In the genomic region with DNA sequence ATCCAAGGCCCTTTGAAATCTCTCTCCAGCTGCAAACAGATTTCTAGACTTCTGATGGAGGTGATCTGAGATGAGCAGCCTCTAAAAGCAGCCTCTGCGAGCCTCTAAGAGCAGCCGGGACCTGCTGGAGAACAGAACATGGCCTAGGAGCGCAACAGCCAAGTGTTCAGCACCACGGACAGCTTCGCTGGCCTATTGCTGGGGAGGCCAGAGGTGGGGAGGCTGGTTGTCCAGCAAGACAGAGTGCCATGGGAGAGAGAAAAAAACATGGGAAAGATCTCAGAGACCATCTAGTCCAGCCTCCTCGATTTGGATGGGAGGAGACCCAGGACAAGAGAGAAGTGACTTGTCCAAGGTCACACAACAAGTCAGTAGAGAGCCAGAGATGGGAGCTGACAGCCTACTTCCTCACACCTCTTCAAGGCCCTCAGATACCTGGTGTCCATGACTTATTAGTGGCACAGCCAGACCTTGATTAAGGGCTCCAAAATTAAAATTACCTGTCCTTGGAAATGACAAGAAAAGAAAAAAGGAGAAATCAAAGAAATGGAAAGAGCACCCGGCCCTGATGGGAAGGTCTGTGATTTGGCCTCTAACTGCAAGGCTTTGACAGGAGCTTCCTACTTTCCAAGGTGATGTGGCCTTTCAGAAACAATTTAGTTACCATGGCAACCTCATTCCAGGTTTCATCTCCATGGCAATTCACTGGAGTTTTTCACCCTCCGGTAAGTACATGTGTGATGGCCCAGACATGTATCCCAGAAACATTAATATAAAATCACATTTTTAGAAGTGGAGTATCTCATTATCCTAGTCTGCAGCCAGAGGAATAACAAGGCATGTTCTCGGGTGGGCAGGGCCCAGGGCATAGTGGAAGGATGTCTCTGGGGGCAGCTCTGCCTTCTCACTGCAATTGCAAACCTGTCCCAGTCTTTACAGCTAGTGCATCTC, we compare ENCODE assay signal across 14 cellular contexts. TPM values are rescaled to one million over a fixed set of nuclear protein-coding genes. Genes with fewer than 3 reads are reported as not detected.
DNase-seq lines count a peak whose midpoint lies in the region; ATAC-seq and TF ChIP-seq lines count a peak whose summit lies in the region.
"Had no signal": no experiment of that assay in that cellular context is flagged by ENCODE, and none has a peak within 500 bp of the region (broad histone marks: within the 10 kb centered on the region; RNA-seq: fewer than 3 reads in every experiment).

No MANE protein-coding gene starts in this region.

- H2AFZ ChIP-seq in neural progenitor cell (replicated peaks) (no peak overlapping the region), PC-9 (no peak overlapping the region)

- ATAC-seq in activated CD4-positive, alpha-beta T cell treated with anti-CD3 and anti-CD28 coated beads for 36 hours = no peak
- ATAC-seq in HG03097 (IDR thresholded peaks at IDR 0.05; ENCODE audit: low FRiP score, unreplicated experiment) (no peak), HG03039 (IDR thresholded peaks at IDR 0.05; ENCODE audit: unreplicated experiment) (no peak)

- H3K4me3 Mint-ChIP-seq in activated CD4-positive, alpha-beta T cell treated with anti-CD3 and anti-CD28 coated beads for 36 hours = no peak overlapping the region
- H3K4me3 Mint-ChIP-seq in neural progenitor cell = no peak overlapping the region
- H3K4me3 Mint-ChIP-seq: neural crest cell had no signal

- H3K27me3 ChIP-seq in neural progenitor cell (peaks cover 23% of the 10 kb centered on the region), PC-9 (ENCODE audit: insufficient read depth, low read depth) (peaks cover 44% of the 10 kb centered on the region)
- H3K27me3 ChIP-seq: tibial artery had no signal

- no peaks in the 10 kb centered on the region for H3K9me3 Mint-ChIP-seq in activated CD4-positive, alpha-beta T cell treated with anti-CD3 and anti-CD28 coated beads for 36 hours (ENCODE audit: low read depth)
- H3K9me3 Mint-ChIP-seq in neural progenitor cell = peaks cover 2% of the 10 kb centered on the region

- TF ChIP-seq CTCF in neural progenitor cell (IDR thresholded peaks at IDR 0.05) = no peak
- TF ChIP-seq CTCF in PC-9 (conservative IDR thresholded peaks at IDR 0.05) = no peak

- H3K9me3 ChIP-seq in neural progenitor cell (ENCODE audit: low read depth) = no peaks in the 10 kb centered on the region
- peaks cover 7% of the 10 kb centered on the region; the same call in 1 of the 2 replicates for H3K9me3 ChIP-seq in PC-9 (ENCODE audit: insufficient read depth, low read depth)
- H3K9me3 ChIP-seq: tibial artery had no signal

- H3F3A ChIP-seq in neural progenitor cell (ENCODE audit: low read depth) (no peaks in the 10 kb centered on the region), PC-9 (ENCODE audit: insufficient read depth, low read depth) (no peaks in the 10 kb centered on the region; the same call in 1 of the 2 replicates)

- BruUV-seq in PC-9 (replicated peaks; lab: Mats Ljungman, UMichigan) = no TSS peak

- H3K4me1 Mint-ChIP-seq in activated CD4-positive, alpha-beta T cell treated with anti-CD3 and anti-CD28 coated beads for 36 hours = peaks cover 4% of the 10 kb centered on the region
- peaks cover 17% of the 10 kb centered on the region for H3K4me1 Mint-ChIP-seq in neural progenitor cell

- H3K36me3 ChIP-seq in neural progenitor cell (no peaks in the 10 kb centered on the region), PC-9 (ENCODE audit: low read depth) (no peaks in the 10 kb centered on the region)

- H3K9ac ChIP-seq in neural progenitor cell = no peak overlapping the region

- H3K4me2 ChIP-seq in neural progenitor cell = no peak overlapping the region
- no peak overlapping the region for H3K4me2 ChIP-seq in PC-9

- POLR2A ChIA-PET in activated CD4-positive, alpha-beta T cell treated with anti-CD3 and anti-CD28 coated beads for 36 hours (lab: Charles Lee) = no interaction called here
- POLR2A ChIA-PET in PC-9 (lab: Charles Lee; ENCODE audit: unreplicated experiment) = interaction anchor here (0.6 kb wide), 1 partner anchor 194 kb away, joined by 4 read pairs; no protein-coding TSS in a partner anchor

- H3K4me3 ChIP-seq in neural progenitor cell (no peak overlapping the region), PC-9 (no peak overlapping the region)
- H3K4me3 ChIP-seq: tibial artery had no signal

- H3K4me1 ChIP-seq in neural progenitor cell = no peaks in the 10 kb centered on the region
- no peaks in the 10 kb centered on the region for H3K4me1 ChIP-seq in PC-9 (replicated peaks; ENCODE audit: insufficient read depth)

- H3K27me3 Mint-ChIP-seq in activated CD4-positive, alpha-beta T cell treated with anti-CD3 and anti-CD28 coated beads for 36 hours = peaks cover 6% of the 10 kb centered on the region
- H3K27me3 Mint-ChIP-seq in neural progenitor cell (ENCODE audit: insufficient read depth, low read depth) = no peaks in the 10 kb centered on the region

- peaks cover 4% of the 10 kb centered on the region for H3K36me3 Mint-ChIP-seq in activated CD4-positive, alpha-beta T cell treated with anti-CD3 and anti-CD28 coated beads for 36 hours (ENCODE audit: low read depth)
- peaks cover 3% of the 10 kb centered on the region for H3K36me3 Mint-ChIP-seq in neural progenitor cell

- intact Hi-C loops in activated CD4-positive, alpha-beta T cell treated with anti-CD3 and anti-CD28 coated beads for 36 hours (cut with DNase I, micrococcal nuclease) = no loop called here
- intact Hi-C loops in PC-9 (cut with micrococcal nuclease; ENCODE audit: unreplicated experiment) = no loop called here

- H3K9me2 ChIP-seq in PC-9 (ENCODE audit: insufficient read depth) = no peaks in the 10 kb centered on the region

- H4K20me1 ChIP-seq in neural progenitor cell (ENCODE audit: low read depth) (peaks cover 11% of the 10 kb centered on the region), PC-9 (ENCODE audit: insufficient read depth) (no peaks in the 10 kb centered on the region)

- CTCF ChIA-PET in activated CD4-positive, alpha-beta T cell treated with anti-CD3 and anti-CD28 coated beads for 36 hours (lab: Charles Lee) = no interaction called here
- CTCF ChIA-PET in PC-9 (lab: Charles Lee) = no interaction called here

- DNase-seq in activated CD4-positive, alpha-beta T cell treated with anti-CD3 and anti-CD28 coated beads for 36 hours = peak; percentile 31
- no peak for DNase-seq in activated CD4-positive, alpha-beta T cell treated with anti-CD3 and anti-CD28 coated beads, Interleukin-2, amount 50 U/mL, for 4 hours
- DNase-seq in NCI-H2227 treated with DMSO at 0.1 percent for 48 hours (lab: John Stamatoyannopoulos, UW) (peak; percentile 26), dermis blood vessel endothelial cell (peak; percentile 51), neural progenitor cell (ENCODE audit: low spot score) (peak; percentile 73), PC-9 (no peak)
- DNase-seq: activated CD4-positive, alpha-beta T cell treated with anti-CD3 and anti-CD28 coated beads, Interleukin-2, amount 50 U/mL, for 1 hour; activated gamma-delta T cell; NCI-H1417 treated with DMSO at 0.1 percent for 48 hours had no signal

- H3K27ac Mint-ChIP-seq in activated CD4-positive, alpha-beta T cell treated with anti-CD3 and anti-CD28 coated beads for 36 hours = no peak overlapping the region
- H3K27ac Mint-ChIP-seq in neural progenitor cell = no peak overlapping the region

- H3K79me2 ChIP-seq in neural progenitor cell (ENCODE audit: low read depth) (no peaks in the 10 kb centered on the region), PC-9 (ENCODE audit: low read depth) (no peaks in the 10 kb centered on the region)

- H3K27ac ChIP-seq in neural progenitor cell = no peak overlapping the region
- H3K27ac ChIP-seq in PC-9 = no peak overlapping the region
- H3K27ac ChIP-seq: tibial artery had no signal

RNA-seq across cellular contexts. Expression of gene RPRML, which starts 14.5 kb away (rescaled TPM):
- total RNA-seq in activated CD4-positive, alpha-beta T cell treated with anti-CD3 and anti-CD28 coated beads for 36 hours = not detected
- total RNA-seq in dermis blood vessel endothelial cell (0.09 TPM in 1 of 2 replicates, not detected in the other), neural progenitor cell (ENCODE audit: low replicate concordance) (0.65 TPM in 1 of 2 replicates, not detected in the other), PC-9 (2021) (not detected in 2 replicates)
- total RNA-seq: kidney epithelial cell had no signal

RNA-seq across cellular contexts. Expression of gene GOSR2, which starts 41.6 kb away (rescaled TPM):
- 10 to 100 TPM; 38.9 to 42.7 TPM for total RNA-seq in activated CD4-positive, alpha-beta T cell treated with anti-CD3 and anti-CD28 coated beads for 36 hours
- total RNA-seq in dermis blood vessel endothelial cell (41.9 and 46.6 TPM in 2 replicates), neural progenitor cell (ENCODE audit: low replicate concordance) (29.2 and 33.6 TPM in 2 replicates), PC-9 (2021) (31.7 and 34.5 TPM in 2 replicates)

Comparison
In these comparisons a context has a peak if more than half of its experiments do, and no peak if none do; other contexts are left out.
1. DNase-seq: peak in activated CD4-positive, alpha-beta T cell treated with anti-CD3 and anti-CD28 coated beads for 36 hours (single experiment), NCI-H2227 treated with DMSO at 0.1 percent for 48 hours (single experiment), dermis blood vessel endothelial cell (single experiment) and neural progenitor cell (single experiment); none in activated CD4-positive, alpha-beta T cell treated with anti-CD3 and anti-CD28 coated beads, Interleukin-2, amount 50 U/mL, for 4 hours (0 of 2) and PC-9 (0 of 2).